Comparison of ENCODE assay signal across 15 cellular contexts in genomic region chrX:149908308-149908707, GRCh38. TPM values are rescaled to one million over a fixed set of nuclear protein-coding genes. Genes with fewer than 3 reads are reported as not detected.
DNase-seq lines count a peak whose midpoint lies in the region; ATAC-seq and TF ChIP-seq lines count a peak whose summit lies in the region.
"Had no signal": no experiment of that assay in that cellular context is flagged by ENCODE, and none has a peak within 500 bp of the region (broad histone marks: within the 10 kb centered on the region; RNA-seq: fewer than 3 reads in every experiment).

No MANE protein-coding gene starts in this region.

- H4K20me1 ChIP-seq in osteoblast (ENCODE audit: insufficient read depth, low read length), result no peaks in the 10 kb centered on the region

- no peaks in the 10 kb centered on the region for H3K4me1 Mint-ChIP-seq in type B pancreatic cell (ENCODE audit: unreplicated experiment)
- H3K4me1 Mint-ChIP-seq: nephron had no signal

- TF ChIP-seq CTCF in type B pancreatic cell (conservative IDR thresholded peaks at IDR 0.05) (no peak), osteoblast (IDR thresholded peaks at IDR 0.05; ENCODE audit: extremely low read depth, low read depth, low read length) (no peak)

- no peaks in the 10 kb centered on the region for H3K36me3 ChIP-seq in osteoblast (ENCODE audit: insufficient read depth, low read length)

- no peak overlapping the region for H3K4me3 Mint-ChIP-seq in type B pancreatic cell
- H3K4me3 Mint-ChIP-seq: nephron had no signal

- H3K27ac ChIP-seq in osteoblast (ENCODE audit: low read depth, low read length), result no peak overlapping the region

- no peak overlapping the region for H3K27ac Mint-ChIP-seq in type B pancreatic cell
- H3K27ac Mint-ChIP-seq: nephron had no signal

- H3K9me3 Mint-ChIP-seq in type B pancreatic cell, result peaks cover under 1% of the 10 kb centered on the region

- no peaks in the 10 kb centered on the region for H3K36me3 Mint-ChIP-seq in type B pancreatic cell

- H3K4me1 ChIP-seq in osteoblast (ENCODE audit: insufficient read depth, low read length), result no peaks in the 10 kb centered on the region

- ATAC-seq in GM18520 (IDR thresholded peaks at IDR 0.05; ENCODE audit: unreplicated experiment) (peak; percentile 37), GM21447 (IDR thresholded peaks at IDR 0.05; ENCODE audit: unreplicated experiment) (peak; percentile 65), HG02938 (IDR thresholded peaks at IDR 0.05; ENCODE audit: unreplicated experiment) (peak; percentile 53), HG03565 (IDR thresholded peaks at IDR 0.05; ENCODE audit: unreplicated experiment) (peak; percentile 57), HG03039 (IDR thresholded peaks at IDR 0.05; ENCODE audit: unreplicated experiment) (no peak)

- H3K79me2 ChIP-seq in osteoblast (ENCODE audit: insufficient read depth, low read length), result no peaks in the 10 kb centered on the region

- no peak overlapping the region for H3K4me3 ChIP-seq in osteoblast (ENCODE audit: insufficient read depth, low read length)

- H2AFZ ChIP-seq in osteoblast (ENCODE audit: low read length), result no peak overlapping the region

- H3K4me2 ChIP-seq in osteoblast (ENCODE audit: insufficient read depth, low read length), result no peak overlapping the region

- DNase-seq in NCI-H1092 (lab: John Stamatoyannopoulos, UW), result no peak
- no peak for DNase-seq in type B pancreatic cell (ENCODE audit: extremely low spot score, unreplicated experiment)
- DNase-seq in osteoblast (ENCODE audit: insufficient read length, low spot score, missing footprints), result no peak
- DNase-seq: activated T-cell treated with anti-CD3 and anti-CD28 coated beads, Interleukin-2, amount 50 U/mL, for 1 hour; caudate nucleus; effector CD8-positive, alpha-beta T cell; mesenchymal stem cell; NCI-H2081; NCI-H526 had no signal

- H3K27me3 ChIP-seq in osteoblast (ENCODE audit: insufficient read depth, low read length), result no peaks in the 10 kb centered on the region

- H3K27me3 Mint-ChIP-seq in type B pancreatic cell, result no peaks in the 10 kb centered on the region

- no peaks in the 10 kb centered on the region for H3K9me3 ChIP-seq in osteoblast (ENCODE audit: low read depth, low read length)

RNA-seq across cellular contexts. Expression of gene HSFX4, which starts 21.1 kb away (rescaled TPM):
- total RNA-seq in type B pancreatic cell (ENCODE audit: low replicate concordance) (not detected in 2 replicates), osteoblast (not detected in 2 replicates)

RNA-seq across cellular contexts. Expression of gene MAGEA8, which starts 27.3 kb away (rescaled TPM):
- 0.21 TPM in 1 of 2 replicates, not detected in the other for total RNA-seq in type B pancreatic cell (ENCODE audit: low replicate concordance)
- not detected in 2 replicates for total RNA-seq in osteoblast

RNA-seq across cellular contexts. Expression of gene EOLA2, which starts 30.0 kb away (rescaled TPM):
- 32.7 and 39.0 TPM in 2 replicates for total RNA-seq in type B pancreatic cell (ENCODE audit: low replicate concordance)
- 18.5 and 18.9 TPM in 2 replicates for total RNA-seq in osteoblast
